ENCODE assay signal across 11 cellular contexts in genomic region chr2:21996339-21996738, GRCh38.
"Had no signal": no experiment of that assay in that cellular context is flagged by ENCODE, and none has a peak within 500 bp of the region (broad histone marks: within the 10 kb centered on the region; RNA-seq: fewer than 3 reads in every experiment).

No MANE protein-coding gene starts in this region.

- H2AFZ ChIP-seq: GM23248, GM23338 had no signal

- H3K4me3 ChIP-seq: GM23248, GM23338, HAP-1 had no signal

- DNase-seq: GM23248, GOT3, H7, H9, HCEC 1CT, HFFc6 had no signal

- H3K9ac ChIP-seq: GM23248 had no signal

- H3K4me2 ChIP-seq: GM23338 had no signal

- FAIRE-seq: H1, H54 had no signal

- H3K27ac ChIP-seq: GM23248 had no signal

- H3K9me3 ChIP-seq: HAP-1 had no signal

- H3K36me3 ChIP-seq: HAP-1 had no signal

- H3K4me1 ChIP-seq: HAP-1 had no signal

- ATAC-seq: GM23338, HCT116 had no signal
